ENCODE assay signal across 8 cellular contexts in genomic region chr12:22544038-22544979, GRCh38. TPM values are rescaled to one million over a fixed set of nuclear protein-coding genes. Genes with fewer than 3 reads are reported as not detected.
DNase-seq lines count a peak whose midpoint lies in the region; ATAC-seq and TF ChIP-seq lines count a peak whose summit lies in the region.

C2CD5 (minus strand) TSS chr12:22544542; CDS start chr12:22544150, 392 bp downstream.

- CTCF ChIA-PET in BJ (lab: Yijun Ruan, JAX) = interaction anchor here (0.6 to 1.9 kb wide), 6 partner anchors 13 to 992 kb away, joined by 3 to 7 read pairs (median 3); partner anchors contain the start of gene ETNK1

- POLR2A ChIA-PET in BJ (lab: Charles Lee) = interaction anchor here (0.5 to 0.6 kb wide), 2 partner anchors 14 to 847 kb away, joined by 3 to 11 read pairs; no protein-coding TSS in a partner anchor

- peak; percentile 53 for TF ChIP-seq CTCF in BJ (IDR thresholded peaks at IDR 0.05; ENCODE audit: insufficient read depth, low read depth, low read length)
- TF ChIP-seq CTCF in colonic mucosa (IDR thresholded peaks at IDR 0.05) = no peak

- H3K4me3 ChIP-seq in BJ (ENCODE audit: low read depth, low read length) = peak within 1 kb of the TSS; percentile 95
- peak within 1 kb of the TSS; percentile 64 for H3K4me3 ChIP-seq in colonic mucosa

- peak within 1 kb of the TSS; percentile 93 to 98 for H3K9ac ChIP-seq in colonic mucosa (ENCODE audit: low read depth in 2 of 2, low read length in 2 of 2)

- H3K9me3 ChIP-seq in colonic mucosa = no peaks in the 10 kb centered on the region

- H3K27ac ChIP-seq in colonic mucosa = peak within 1 kb of the TSS; percentile 97

- no peaks in the 10 kb centered on the region for H3K4me1 ChIP-seq in colonic mucosa

- H3K27me3 ChIP-seq in BJ (ENCODE audit: control insufficient read depth, insufficient read depth, low read length) (no peaks in the 10 kb centered on the region), colonic mucosa (no peaks in the 10 kb centered on the region)

- ATAC-seq in HG03439 (IDR thresholded peaks at IDR 0.05; ENCODE audit: unreplicated experiment) (peak; percentile 90), left colon (peak; percentile 87)

- intact Hi-C loops in colonic mucosa (cut with DNase I) = no loop called here
- intact Hi-C loops in left colon (cut with DNase I, micrococcal nuclease) = loop anchor here in 1 of 2 donors (5.0 kb wide), 1 partner anchor 83 kb away; the partner anchor contains the start of gene ETNK1

- no peaks in the 10 kb centered on the region for H3K36me3 ChIP-seq in BJ (ENCODE audit: control insufficient read depth, insufficient read depth, low read length)
- no peaks in the 10 kb centered on the region for H3K36me3 ChIP-seq in colonic mucosa

- peak; percentile 93 for TF ChIP-seq POLR2A in GM19193 (IDR thresholded peaks at IDR 0.05; ENCODE audit: extremely low read depth, insufficient read depth, insufficient read length)

- DNase-seq in BJ (ENCODE audit: low read depth) (peak; percentile 77), NCI-H510A (lab: John Stamatoyannopoulos, UW) (peak; percentile 98), colonic mucosa (peak; percentile 98), left colon (peak; percentile 98)
- DNase-seq in activated CD4-positive, alpha-beta T cell treated with anti-CD3 and anti-CD28 coated beads for 48 hours = peak; percentile 97
- DNase-seq in stimulated activated CD4-positive, alpha-beta T cell treated with anti-CD3 and anti-CD28 coated beads, Interleukin-1b, Interleukin-23, amount 100 ng/mL, for 48 hours = peak; percentile 96

RNA-seq across cellular contexts. Expression of gene C2CD5, which starts in this region (rescaled TPM):
- polyA plus RNA-seq in BJ (2011; rRNA removed) = 11.0 and 21.8 TPM in 2 replicates
- 15.3 and 19.7 TPM in 2 replicates for polyA minus RNA-seq in BJ (2011; rRNA and poly(A)+ RNA removed)
- 10 to 100 TPM; 38.9 to 46.0 TPM for total RNA-seq in colonic mucosa
- total RNA-seq in left colon = 10 to 100 TPM; 53.6 to 56.9 TPM

Comparison
In these comparisons a context has a peak if more than half of its experiments do, and no peak if none do; other contexts are left out.
1. Peak in every context shown above with its lines: DNase-seq, ATAC-seq, H3K4me3 ChIP-seq and H3K27ac ChIP-seq.